29 cellular contexts compared by ENCODE assay signal in genomic region chr19:30304540-30304939, GRCh38.
"Had no signal": no experiment of that assay in that cellular context is flagged by ENCODE, and none has a peak within 500 bp of the region (broad histone marks: within the 10 kb centered on the region; RNA-seq: fewer than 3 reads in every experiment).

No MANE protein-coding gene starts in this region.

- H3K4me3 ChIP-seq: ascending aorta, cardiac muscle cell had no signal

- H3K27me3 ChIP-seq: ascending aorta had no signal

- H3K36me3 ChIP-seq: ascending aorta, cardiac muscle cell, WERI-Rb-1 had no signal

- H3K9me3 ChIP-seq: ascending aorta had no signal

- H3K4me1 ChIP-seq: ascending aorta had no signal

- DNase-seq: activated CD4-positive, alpha-beta memory T cell treated with anti-CD3 and anti-CD28 coated beads, Interleukin-2, amount 10 ng/mL, durations not matched to agents 7 days and 5 days; activated CD4-positive, alpha-beta T cell treated with anti-CD3 and anti-CD28 coated beads for 1 hour; activated CD4-positive, alpha-beta T cell treated with anti-CD3 and anti-CD28 coated beads for 36 hours; activated CD4-positive, alpha-beta T cell treated with anti-CD3 and anti-CD28 coated beads, Interleukin-2, amount 10 ng/mL, durations not matched to agents 24 days and 14 days; activated CD4-positive, alpha-beta T cell treated with anti-CD3 and anti-CD28 coated beads, Interleukin-2, amount 50 U/mL, for 1 hour; activated CD4-positive, alpha-beta T cell treated with anti-CD3 and anti-CD28 coated beads, Interleukin-2, amount 50 U/mL, for 4 hours; activated CD4-positive, CD25-positive, alpha-beta regulatory T cell; activated CD8-positive, alpha-beta memory T cell treated with anti-CD3 and anti-CD28 coated beads for 24 hours; activated CD8-positive, alpha-beta memory T cell treated with anti-CD3 and anti-CD28 coated beads, Interleukin-2, amount 10 ng/mL, durations not matched to agents 7 days and 5 days; activated CD8-positive, alpha-beta memory T cell treated with anti-CD3 and anti-CD28 coated beads, Interleukin-2, amount 50 U/mL, for 48 hours; activated CD8-positive, alpha-beta T cell treated with anti-CD3 and anti-CD28 coated beads, Interleukin-2, amount 10 ng/mL, durations not matched to agents 7 days and 5 days; activated effector memory CD4-positive, alpha-beta T cell treated with Interleukin-2 at 50 U/mL for 16 hours; activated gamma-delta T cell; activated naive CD4-positive, alpha-beta T cell treated with anti-CD3 and anti-CD28 coated beads, Interleukin-2, amount 10 ng/mL, durations not matched to agents 7 days and 5 days; activated naive CD4-positive, alpha-beta T cell treated with Interleukin-2 at 50 U/mL for 16 hours; activated naive CD8-positive, alpha-beta T cell treated with anti-CD3 and anti-CD28 coated beads, Interleukin-2, amount 10 ng/mL, durations not matched to agents 7 days and 5 days; activated naive CD8-positive, alpha-beta T cell treated with anti-CD3 and anti-CD28 coated beads, Interleukin-2, amount 50 U/mL, for 24 hours; activated T-cell treated with anti-CD3 and anti-CD28 coated beads, Interleukin-2, amount 50 U/mL, for 24 hours; activated T-cell treated with anti-CD3 and anti-CD28 coated beads, Interleukin-2, amount 50 U/mL, for 48 hours; amygdala; anterior cingulate cortex; central memory CD4-positive, alpha-beta T cell; SW 1271; T-helper 1 cell; T-helper 2 cell; T-helper 9 cell had no signal

- H3K27ac ChIP-seq: ascending aorta, cardiac muscle cell had no signal
